In the genomic region with DNA sequence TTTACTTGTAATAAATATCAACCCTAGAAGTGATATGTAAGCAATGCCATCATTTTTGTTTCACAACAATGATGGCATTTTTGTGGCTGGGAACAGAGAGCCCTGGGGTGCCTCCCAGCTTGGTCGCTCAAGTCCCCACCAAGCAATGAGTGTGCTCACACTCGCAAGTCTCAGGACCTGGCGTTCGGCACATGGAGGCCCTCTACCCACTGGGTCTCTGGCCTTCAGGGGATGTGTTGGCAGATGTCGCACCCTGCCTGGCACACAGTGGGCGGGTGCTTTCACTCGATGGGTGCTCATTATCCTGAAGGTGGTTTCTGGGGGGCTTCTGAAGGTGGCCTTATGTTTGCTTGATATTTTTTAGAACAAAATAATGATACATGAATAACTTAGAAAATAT, we compare ENCODE assay signal across 15 cellular contexts.
DNase-seq lines count a peak whose midpoint lies in the region; TF ChIP-seq lines count a peak whose summit lies in the region.
"Had no signal": no experiment of that assay in that cellular context is flagged by ENCODE, and none has a peak within 500 bp of the region (broad histone marks: within the 10 kb centered on the region; RNA-seq: fewer than 3 reads in every experiment).

No MANE protein-coding gene starts in this region.

- TF ChIP-seq CTCF in VCaP (conservative IDR thresholded peaks at IDR 0.05) = no peak

- DNase-seq in activated CD8-positive, alpha-beta memory T cell treated with anti-CD3 and anti-CD28 coated beads for 24 hours = peak; percentile 47
- no peak for DNase-seq in activated CD8-positive, alpha-beta memory T cell treated with anti-CD3 and anti-CD28 coated beads, Interleukin-2, amount 50 U/mL, for 4 hours
- DNase-seq in T1000 (lab: John Stamatoyannopoulos, UW) = no peak
- DNase-seq in stimulated activated CD4-positive, alpha-beta T cell treated with anti-CD3 and anti-CD28 coated beads, Interleukin-2, amount 100 ng/mL, for 48 hours = no peak
- DNase-seq: AML-193; Caco-2; Calu3; CD4-positive, alpha-beta T cell; CD8-positive, alpha-beta T cell; DMS79 treated with DMSO at 0.1 percent for 48 hours; EL; GDM1 had no signal

- peak overlapping the region; percentile 75; the same call in 1 of the 2 replicates for H3K27ac ChIP-seq in VCaP
- H3K27ac ChIP-seq: 22Rv1, A549 had no signal
